ENCODE assay signal across 19 cellular contexts in genomic region chr3:107939621-107940236, GRCh38.
"Had no signal": no experiment of that assay in that cellular context is flagged by ENCODE, and none has a peak within 500 bp of the region (broad histone marks: within the 10 kb centered on the region; RNA-seq: fewer than 3 reads in every experiment).

No MANE protein-coding gene starts in this region.

- H3K27me3 ChIP-seq: breast epithelium, gastroesophageal sphincter, heart right ventricle, upper lobe of left lung had no signal

- H3K4me1 ChIP-seq: breast epithelium, upper lobe of left lung had no signal

- H3K9me3 Mint-ChIP-seq: activated naive CD8-positive, alpha-beta T cell treated with anti-CD3 and anti-CD28 coated beads for 36 hours; dendritic cell treated with granulocyte-macrophage colony-stimulating factor and Interleukin-4, amounts not matched to agents 40 ng/mL and 50 ng/mL, for 4 days; stimulated activated naive CD8-positive, alpha-beta T cell treated with anti-CD3 and anti-CD28 coated beads, Interleukin-15, Interleukin-2, amounts not matched to agents 100 ng/mL and 50 ng/mL, for 24 hours; T-helper 1 cell treated with Interleukin-12 subunit alpha and Interleukin-12 subunit beta and Interleukin-4 antibody, amounts not matched to agents 30 μg/mL and 1 μg/mL, for 36 hours had no signal

- H3K27ac Mint-ChIP-seq: activated CD4-positive, alpha-beta T cell treated with anti-CD3 and anti-CD28 coated beads for 36 hours; activated CD8-positive, alpha-beta T cell treated with anti-CD3 and anti-CD28 coated beads, Interleukin-2, amount 10 ng/mL, durations not matched to agents 7 days and 5 days; activated naive CD8-positive, alpha-beta T cell treated with anti-CD3 and anti-CD28 coated beads for 36 hours; stimulated activated naive CD8-positive, alpha-beta T cell treated with anti-CD3 and anti-CD28 coated beads, Interleukin-15, Interleukin-2, amounts not matched to agents 100 ng/mL and 50 ng/mL, for 24 hours; T-helper 1 cell treated with Interleukin-12 subunit alpha and Interleukin-12 subunit beta and Interleukin-4 antibody, amounts not matched to agents 30 μg/mL and 1 μg/mL, for 36 hours had no signal

- DNase-seq: activated CD4-positive, alpha-beta T cell treated with anti-CD3 and anti-CD28 coated beads for 36 hours; activated CD8-positive, alpha-beta memory T cell treated with anti-CD3 and anti-CD28 coated beads, Interleukin-2, amount 50 U/mL, for 4 hours; activated CD8-positive, alpha-beta T cell treated with anti-CD3 and anti-CD28 coated beads, Interleukin-2, amount 10 ng/mL, durations not matched to agents 7 days and 5 days; activated gamma-delta T cell; activated naive CD8-positive, alpha-beta T cell treated with anti-CD3 and anti-CD28 coated beads for 36 hours; activated T-cell treated with anti-CD3 and anti-CD28 coated beads, Interleukin-2, amount 50 U/mL, for 48 hours; amygdala; heart right ventricle; left colon; naive B cell; right cardiac atrium; upper lobe of left lung had no signal

- H3K4me3 ChIP-seq: breast epithelium, gastroesophageal sphincter, heart right ventricle, lung, smooth muscle cell, upper lobe of left lung had no signal

- H3K36me3 Mint-ChIP-seq: activated naive CD8-positive, alpha-beta T cell treated with anti-CD3 and anti-CD28 coated beads for 36 hours; naive B cell had no signal

- H3K27me3 Mint-ChIP-seq: dendritic cell treated with granulocyte-macrophage colony-stimulating factor and Interleukin-4, amounts not matched to agents 40 ng/mL and 50 ng/mL, for 4 days; naive B cell; stimulated activated naive CD8-positive, alpha-beta T cell treated with anti-CD3 and anti-CD28 coated beads, Interleukin-15, Interleukin-2, amounts not matched to agents 100 ng/mL and 50 ng/mL, for 24 hours had no signal

- H3K9me3 ChIP-seq: breast epithelium, gastroesophageal sphincter, heart right ventricle, upper lobe of left lung had no signal

- H3K4me2 ChIP-seq: smooth muscle cell had no signal

- H3K36me3 ChIP-seq: breast epithelium, gastroesophageal sphincter, heart right ventricle, upper lobe of left lung had no signal

- H3K4me3 Mint-ChIP-seq: activated CD4-positive, alpha-beta T cell treated with anti-CD3 and anti-CD28 coated beads for 36 hours; activated CD8-positive, alpha-beta T cell treated with anti-CD3 and anti-CD28 coated beads, Interleukin-2, amount 10 ng/mL, durations not matched to agents 7 days and 5 days; activated naive CD8-positive, alpha-beta T cell treated with anti-CD3 and anti-CD28 coated beads for 36 hours; dendritic cell treated with granulocyte-macrophage colony-stimulating factor and Interleukin-4, amounts not matched to agents 40 ng/mL and 50 ng/mL, for 4 days; stimulated activated naive CD8-positive, alpha-beta T cell treated with anti-CD3 and anti-CD28 coated beads, Interleukin-15, Interleukin-2, amounts not matched to agents 100 ng/mL and 50 ng/mL, for 24 hours; T-helper 1 cell treated with Interleukin-12 subunit alpha and Interleukin-12 subunit beta and Interleukin-4 antibody, amounts not matched to agents 30 μg/mL and 1 μg/mL, for 36 hours had no signal

- H3K27ac ChIP-seq: breast epithelium, gastroesophageal sphincter, heart right ventricle, upper lobe of left lung had no signal
